Comparison of ENCODE assay signal across 9 cellular contexts in genomic region chr21:42233067-42233981, GRCh38. TPM values are rescaled to one million over a fixed set of nuclear protein-coding genes. Genes with fewer than 3 reads are reported as not detected.
A peak's percentile ranks its signal among the peaks of the same experiment; 100 is the strongest.
DNase-seq lines count a peak whose midpoint lies in the region; ATAC-seq, FAIRE-seq and TF ChIP-seq lines count a peak whose summit lies in the region.
"Had no signal": no experiment of that assay in that cellular context is flagged by ENCODE, and none has a peak within 500 bp of the region (broad histone marks: within the 10 kb centered on the region; RNA-seq: fewer than 3 reads in every experiment).

No MANE protein-coding gene starts in this region.

- FAIRE-seq in RCC 7860 (lab: Jason Lieb, UNC): no peak
- FAIRE-seq: astrocyte had no signal

- H3K27ac ChIP-seq in substantia nigra (ENCODE audit: low read depth, low read length, poor library complexity, severe bottlenecking): peak overlapping the region; percentile 76

- CTCF ChIA-PET in HEK293T (lab: Yijun Ruan, JAX): interaction anchor here (0.9 kb wide), 1 partner anchor 28 kb away, joined by 3 read pairs; no protein-coding TSS in a partner anchor

- TF ChIP-seq CTCF in GM12875 (IDR thresholded peaks at IDR 0.05; ENCODE audit: borderline replicate concordance, insufficient read depth, low read depth, low read length): peak; percentile 43; the same call in 1 of the 2 replicates
- peak; percentile 17 for TF ChIP-seq CTCF in epithelial cell of proximal tubule (conservative IDR thresholded peaks at IDR 0.05; ENCODE audit: low read depth, low read length)

- peak overlapping the region; percentile 81 for H3K4me3 Mint-ChIP-seq in natural killer cell treated with Interleukin-12 subunit alpha and Interleukin-12 subunit beta and Interleukin-15 and Interleukin-18, amount 100 ng/mL, for 72 hours

- no peaks in the 10 kb centered on the region for H3K9me3 Mint-ChIP-seq in natural killer cell treated with Interleukin-12 subunit alpha and Interleukin-12 subunit beta and Interleukin-15 and Interleukin-18, amount 100 ng/mL, for 72 hours

- DNase-seq in HEK293T (ENCODE audit: extremely low spot score) (no peak), NCI-H460 (ENCODE audit: extremely low read depth, low read depth) (peak; percentile 61), epithelial cell of proximal tubule (ENCODE audit: low read depth) (no peak), substantia nigra (lab: John Stamatoyannopoulos, UW) (peak in 15 of 49 donors; percentile 23 to 74 (median 41)), RCC 7860 (ENCODE audit: low spot score) (no peak)
- peak in 2 of 3 experiments; percentile 9 to 29 for DNase-seq in activated CD8-positive, alpha-beta memory T cell treated with anti-CD3 and anti-CD28 coated beads for 48 hours (ENCODE audit: low read depth in 2 of 3, low spot score in 2 of 3)
- DNase-seq in natural killer cell treated with Interleukin-12 subunit alpha and Interleukin-12 subunit beta and Interleukin-15 and Interleukin-18, amount 100 ng/mL, for 72 hours (ENCODE audit: low spot score): peak; percentile 71

- peaks cover 0 to 7% of the 10 kb centered on the region in 2 donors for H3K27me3 Mint-ChIP-seq in natural killer cell treated with Interleukin-12 subunit alpha and Interleukin-12 subunit beta and Interleukin-15 and Interleukin-18, amount 100 ng/mL, for 72 hours

- POLR2A ChIA-PET in HEK293T (lab: Yijun Ruan, JAX): interaction anchor here (1.1 to 1.4 kb wide), 2 partner anchors 9 to 13 kb away, joined by 3 to 5 read pairs; no protein-coding TSS in a partner anchor

- H3K4me1 Mint-ChIP-seq in natural killer cell treated with Interleukin-12 subunit alpha and Interleukin-12 subunit beta and Interleukin-15 and Interleukin-18, amount 100 ng/mL, for 72 hours (ENCODE audit: low read depth in 2 of 2): peaks cover 49 to 54% of the 10 kb centered on the region in 2 donors

- no peaks in the 10 kb centered on the region for H3K36me3 Mint-ChIP-seq in natural killer cell treated with Interleukin-12 subunit alpha and Interleukin-12 subunit beta and Interleukin-15 and Interleukin-18, amount 100 ng/mL, for 72 hours

- H3K4me3 ChIP-seq in GM12875 (ENCODE audit: low read depth, low read length): no peak overlapping the region
- H3K4me3 ChIP-seq in epithelial cell of proximal tubule (ENCODE audit: low read depth, low read length): no peak overlapping the region

- peak; percentile 74 to 77 for ATAC-seq in natural killer cell treated with Interleukin-12 subunit alpha and Interleukin-12 subunit beta and Interleukin-15 and Interleukin-18, amount 100 ng/mL, for 72 hours

- peak overlapping the region; percentile 75 to 92 for H3K27ac Mint-ChIP-seq in natural killer cell treated with Interleukin-12 subunit alpha and Interleukin-12 subunit beta and Interleukin-15 and Interleukin-18, amount 100 ng/mL, for 72 hours

TF ChIP-seq in HEK293T, 16 proteins besides CTCF, POLR2A, EP300 and RAD21:
- peak; percentile 39; the same call in 1 of the 2 replicates for TF ChIP-seq L3MBTL2 (conservative IDR thresholded peaks at IDR 0.05)
- TF ChIP-seq CTBP1 (IDR thresholded peaks at IDR 0.05; ENCODE audit: borderline replicate concordance): no peak
- no peak for TF ChIP-seq TARDBP (IDR thresholded peaks at IDR 0.05)
- no peak for TF ChIP-seq NFRKB (IDR thresholded peaks at IDR 0.05)
- TF ChIP-seq FOXA1 (IDR thresholded peaks at IDR 0.05): no peak
- TF ChIP-seq PKNOX1 (IDR thresholded peaks at IDR 0.05): no peak
- TF ChIP-seq HDGF (IDR thresholded peaks at IDR 0.05; ENCODE audit: borderline replicate concordance): no peak

RNA-seq across cellular contexts. Expression of gene ABCG1, which starts 14.4 kb away (rescaled TPM):
- total RNA-seq in NCI-H460 (2014; rRNA removed; shearing (Covaris generic)): 19.9 and 20.3 TPM in 2 replicates
- polyA plus RNA-seq in NCI-H460 (2014; cell fraction: nucleus; rRNA removed): 9.5 and 16.1 TPM in 2 replicates
- total RNA-seq in epithelial cell of proximal tubule: not detected in 2 replicates
- 1 to 10 TPM; 3.1 to 3.5 TPM for total RNA-seq in natural killer cell treated with Interleukin-12 subunit alpha and Interleukin-12 subunit beta and Interleukin-15 and Interleukin-18, amount 100 ng/mL, for 72 hours

Comparison
In these comparisons a context has a peak if more than half of its experiments do, and no peak if none do; other contexts are left out.
1. DNase-seq: peak in NCI-H460 (single experiment), activated CD8-positive, alpha-beta memory T cell treated with anti-CD3 and anti-CD28 coated beads for 48 hours (2 of 3) and natural killer cell treated with Interleukin-12 subunit alpha and Interleukin-12 subunit beta and Interleukin-15 and Interleukin-18, amount 100 ng/mL, for 72 hours (single experiment); none in HEK293T (single experiment), epithelial cell of proximal tubule (single experiment) and RCC 7860 (single experiment).